ENCODE assay signal across 9 cellular contexts in genomic region chr6:28250747-28251146, GRCh38. TPM values are rescaled to one million over a fixed set of nuclear protein-coding genes. Genes with fewer than 3 reads are reported as not detected.
DNase-seq lines count a peak whose midpoint lies in the region; ATAC-seq, FAIRE-seq and TF ChIP-seq lines count a peak whose summit lies in the region.
"Had no signal": no experiment of that assay in that cellular context is flagged by ENCODE, and none has a peak within 500 bp of the region (broad histone marks: within the 10 kb centered on the region; RNA-seq: fewer than 3 reads in every experiment).

No MANE protein-coding gene starts in this region.

- TF ChIP-seq POLR2A in sigmoid colon (IDR thresholded peaks at IDR 0.05) = no peak

- no peak for TF ChIP-seq EP300 in sigmoid colon (IDR thresholded peaks at IDR 0.05)

- H3K9me3 Mint-ChIP-seq in stimulated activated naive CD8-positive, alpha-beta T cell treated with anti-CD3 and anti-CD28 coated beads, Interleukin-15, Interleukin-2, amounts not matched to agents 100 ng/mL and 50 ng/mL, for 24 hours = no peaks in the 10 kb centered on the region
- no peaks in the 10 kb centered on the region for H3K9me3 Mint-ChIP-seq in astrocyte (ENCODE audit: unreplicated experiment)

- 81% methylated on average over 2 of the region's 2 CpGs for WGBS in mesenchymal stem cell
- WGBS in sigmoid colon, 2 donors = 74% methylated on average over 2 of the region's 2 CpGs

- TF ChIP-seq CTCF in astrocyte (IDR thresholded peaks at IDR 0.05; ENCODE audit: insufficient read depth, low read depth, low read length) = no peak
- TF ChIP-seq CTCF in sigmoid colon (IDR thresholded peaks at IDR 0.05) = no peak

- H2BK12ac ChIP-seq in mesenchymal stem cell (ENCODE audit: low read length in 2 of 2) = no peak overlapping the region

- no peak for DNase-seq in stimulated activated naive CD8-positive, alpha-beta T cell treated with anti-CD3 and anti-CD28 coated beads, Interleukin-15, Interleukin-2, amounts not matched to agents 100 U/mL and 50 U/mL, for 24 hours
- DNase-seq in astrocyte (ENCODE audit: low read depth) (no peak), mesenchymal stem cell (no peak), amniotic stem cell (lab: John Stamatoyannopoulos, UW) (no peak), iPS-NIHi11 (ENCODE audit: low spot score) (no peak), islet precursor cell (no peak), sigmoid colon (no peak)

- H3K4me3 ChIP-seq in astrocyte (ENCODE audit: insufficient read depth, low read depth, low read length) (peak overlapping the region; percentile 81), mesenchymal stem cell (ENCODE audit: insufficient read depth in 1 of 2, low read depth in 1 of 2, low read length in 2 of 2) (peak overlapping the region in 1 of 2 experiments; percentile 93), sigmoid colon (peak overlapping the region in 2 of 4 donors; percentile 76 to 85)

- H3K79me2 ChIP-seq in astrocyte (ENCODE audit: insufficient read depth, low read length) = peaks cover 15% of the 10 kb centered on the region

- peak overlapping the region; percentile 98 for H3K4me3 Mint-ChIP-seq in stimulated activated naive CD8-positive, alpha-beta T cell treated with anti-CD3 and anti-CD28 coated beads, Interleukin-15, Interleukin-2, amounts not matched to agents 100 ng/mL and 50 ng/mL, for 24 hours
- H3K4me3 Mint-ChIP-seq in astrocyte (ENCODE audit: unreplicated experiment) = peak overlapping the region; percentile 80

- no peak overlapping the region for H2BK5ac ChIP-seq in mesenchymal stem cell (ENCODE audit: low read depth, low read length, poor library complexity, severe bottlenecking)

- no peak overlapping the region for H2BK120ac ChIP-seq in mesenchymal stem cell (ENCODE audit: low read depth, low read length)

- no peaks in the 10 kb centered on the region for H4K20me1 ChIP-seq in astrocyte (ENCODE audit: insufficient read depth, low read length)

- no peak overlapping the region for H3K27ac Mint-ChIP-seq in stimulated activated naive CD8-positive, alpha-beta T cell treated with anti-CD3 and anti-CD28 coated beads, Interleukin-15, Interleukin-2, amounts not matched to agents 100 ng/mL and 50 ng/mL, for 24 hours
- no peak overlapping the region for H3K27ac Mint-ChIP-seq in astrocyte (ENCODE audit: unreplicated experiment)

- H3K27me3 ChIP-seq in astrocyte (ENCODE audit: insufficient read depth, low read length) (no peaks in the 10 kb centered on the region), mesenchymal stem cell (ENCODE audit: control insufficient read depth in 1 of 2, insufficient read depth in 1 of 2, low read length in 2 of 2) (no peaks in the 10 kb centered on the region), sigmoid colon (no peaks in the 10 kb centered on the region)

- H3K9me3 ChIP-seq in astrocyte (ENCODE audit: insufficient read depth, low read depth, low read length) (no peaks in the 10 kb centered on the region), mesenchymal stem cell (ENCODE audit: control insufficient read depth, low read length) (no peaks in the 10 kb centered on the region), sigmoid colon (no peaks in the 10 kb centered on the region)

- H3K4me1 ChIP-seq in astrocyte (ENCODE audit: insufficient read depth, low read length) (peaks cover 11% of the 10 kb centered on the region), mesenchymal stem cell (ENCODE audit: control insufficient read depth, insufficient read depth, low read depth, low read length) (peaks cover 5% of the 10 kb centered on the region), sigmoid colon (peaks cover 0 to 19% (median 18%) of the 10 kb centered on the region in 4 donors)

- H3K36me3 ChIP-seq in astrocyte (ENCODE audit: insufficient read depth, low read length) (peaks cover 4% of the 10 kb centered on the region), mesenchymal stem cell (ENCODE audit: control insufficient read depth in 1 of 2, insufficient read depth in 2 of 2, low read depth in 1 of 2, low read length in 2 of 2) (peaks cover 16 to 37% of the 10 kb centered on the region in 2 experiments), sigmoid colon (peaks cover 0 to 34% (median 10%) of the 10 kb centered on the region in 4 donors)

- H3K18ac ChIP-seq in mesenchymal stem cell (ENCODE audit: low read depth in 1 of 2, low read length in 2 of 2) = no peak overlapping the region

- no peak overlapping the region for H2BK15ac ChIP-seq in mesenchymal stem cell (ENCODE audit: low read depth, poor library complexity, severe bottlenecking)

- H3K27me3 Mint-ChIP-seq in stimulated activated naive CD8-positive, alpha-beta T cell treated with anti-CD3 and anti-CD28 coated beads, Interleukin-15, Interleukin-2, amounts not matched to agents 100 ng/mL and 50 ng/mL, for 24 hours = no peaks in the 10 kb centered on the region
- H3K27me3 Mint-ChIP-seq in astrocyte (ENCODE audit: low read depth, unreplicated experiment) = no peaks in the 10 kb centered on the region

- peaks cover 24% of the 10 kb centered on the region for H3K36me3 Mint-ChIP-seq in stimulated activated naive CD8-positive, alpha-beta T cell treated with anti-CD3 and anti-CD28 coated beads, Interleukin-15, Interleukin-2, amounts not matched to agents 100 ng/mL and 50 ng/mL, for 24 hours (ENCODE audit: low read depth)
- peaks cover 6% of the 10 kb centered on the region for H3K36me3 Mint-ChIP-seq in astrocyte (ENCODE audit: low read depth, unreplicated experiment)

- H3K4me2 ChIP-seq in astrocyte (ENCODE audit: low read length) (peak overlapping the region; percentile 93), mesenchymal stem cell (ENCODE audit: low read length, poor library complexity, severe bottlenecking) (peak overlapping the region; percentile 69)

- H2AK5ac ChIP-seq in mesenchymal stem cell (ENCODE audit: low read length, severe bottlenecking) = no peak overlapping the region

- H3K23ac ChIP-seq in mesenchymal stem cell (ENCODE audit: low read length in 2 of 2) = no peak overlapping the region

- H3K79me1 ChIP-seq in mesenchymal stem cell (replicated peaks; ENCODE audit: low read length, poor library complexity, severe bottlenecking) = peaks cover 22% of the 10 kb centered on the region

- ATAC-seq in stimulated activated naive CD8-positive, alpha-beta T cell treated with anti-CD3 and anti-CD28 coated beads, Interleukin-15, Interleukin-2, amounts not matched to agents 100 U/mL and 50 U/mL, for 24 hours = no peak

- peaks cover 36% of the 10 kb centered on the region for H3K4me1 Mint-ChIP-seq in stimulated activated naive CD8-positive, alpha-beta T cell treated with anti-CD3 and anti-CD28 coated beads, Interleukin-15, Interleukin-2, amounts not matched to agents 100 ng/mL and 50 ng/mL, for 24 hours (ENCODE audit: low read depth)
- H3K4me1 Mint-ChIP-seq in astrocyte (ENCODE audit: low read depth, unreplicated experiment) = peaks cover 9% of the 10 kb centered on the region

- H3K14ac ChIP-seq in mesenchymal stem cell (ENCODE audit: low read length in 2 of 2) = no peak overlapping the region

- no peak for FAIRE-seq in astrocyte (lab: Jason Lieb, UNC)
- FAIRE-seq: colon had no signal

- no peak overlapping the region for H4K91ac ChIP-seq in mesenchymal stem cell (ENCODE audit: low read length)

- H2AFZ ChIP-seq in astrocyte (ENCODE audit: low read depth, low read length) (no peak overlapping the region), mesenchymal stem cell (ENCODE audit: low read depth, low read length) (no peak overlapping the region)

- no peak overlapping the region for H3K4ac ChIP-seq in mesenchymal stem cell (ENCODE audit: low read depth in 1 of 2, low read length in 2 of 2)

- intact Hi-C loops in sigmoid colon (cut with DNase I) = no loop called here

- no peak overlapping the region for H3K27ac ChIP-seq in astrocyte (ENCODE audit: low read depth, low read length)
- H3K27ac ChIP-seq in mesenchymal stem cell (ENCODE audit: low read length, poor library complexity, severe bottlenecking) = no peak overlapping the region
- no peak overlapping the region for H3K27ac ChIP-seq in sigmoid colon

- H3K9ac ChIP-seq in astrocyte (ENCODE audit: low read length) (no peak overlapping the region), mesenchymal stem cell (ENCODE audit: low read length) (peak overlapping the region; percentile 93)

- H4K8ac ChIP-seq in mesenchymal stem cell (ENCODE audit: low read length) = no peak overlapping the region

RNA-seq across cellular contexts. Expression of gene ZKSCAN4, which starts 1.3 kb away (rescaled TPM):
- total RNA-seq in astrocyte (3.9 TPM in 2 replicates), sigmoid colon (1 to 10 TPM; 1.5 to 6.1 (median 4.7) TPM)
- 3.2 TPM for polyA plus RNA-seq in mesenchymal stem cell (2013, experiment 1 of 2)
- 3.0 TPM for polyA plus RNA-seq in mesenchymal stem cell (2013, experiment 2 of 2)
- 1 to 10 TPM; 1.8 to 3.1 (median 2.3) TPM for polyA plus RNA-seq in sigmoid colon

RNA-seq across cellular contexts. Expression of gene NKAPL, which starts 8.3 kb away (rescaled TPM):
- total RNA-seq in astrocyte = not detected in 2 replicates
- not detected for polyA plus RNA-seq in mesenchymal stem cell (2013, experiment 1 of 2)
- polyA plus RNA-seq in mesenchymal stem cell (2013, experiment 2 of 2) = not detected
- total RNA-seq in sigmoid colon = 1 to 10 TPM; 2.6 to 7.5 (median 3.8) TPM
- under 1 TPM in 2 of 3 donors, not detected in 1; 0.55 to 0.60 TPM for polyA plus RNA-seq in sigmoid colon

RNA-seq across cellular contexts. Expression of gene ZSCAN26, which starts 16.2 kb away (rescaled TPM):
- 12.0 and 15.9 TPM in 2 replicates for total RNA-seq in astrocyte
- polyA plus RNA-seq in mesenchymal stem cell (2013, experiment 1 of 2) = 6.9 TPM
- 6.6 TPM for polyA plus RNA-seq in mesenchymal stem cell (2013, experiment 2 of 2)
- total RNA-seq in sigmoid colon = 10 to 100 TPM; 25.5 to 29.4 (median 27.6) TPM
- polyA plus RNA-seq in sigmoid colon = 1 to 10 TPM; 2.8 to 6.3 (median 6.0) TPM

RNA-seq across cellular contexts. Expression of gene ZSCAN9, which starts 25.7 kb away (rescaled TPM):
- 14.7 and 16.9 TPM in 2 replicates for total RNA-seq in astrocyte
- polyA plus RNA-seq in mesenchymal stem cell (2013, experiment 1 of 2) = 6.4 TPM
- polyA plus RNA-seq in mesenchymal stem cell (2013, experiment 2 of 2) = 6.5 TPM
- 10 to 100 TPM; 14.0 to 15.1 (median 14.8) TPM for total RNA-seq in sigmoid colon
- 1 to 10 TPM; 1.8 to 6.2 (median 3.6) TPM for polyA plus RNA-seq in sigmoid colon

RNA-seq across cellular contexts. Expression of gene PGBD1, which starts 30.6 kb away (rescaled TPM):
- total RNA-seq in astrocyte (7.9 and 8.1 TPM in 2 replicates), sigmoid colon (10 to 100 TPM in 2 of 4 donors, 1 to 10 TPM in 2; 5.4 to 11.4 (median 9.2) TPM)
- 3.7 TPM for polyA plus RNA-seq in mesenchymal stem cell (2013, experiment 1 of 2)
- polyA plus RNA-seq in mesenchymal stem cell (2013, experiment 2 of 2) = 3.8 TPM
- 1 to 10 TPM in 2 of 3 donors, under 1 TPM in 1; 0.92 to 1.3 (median 1.2) TPM for polyA plus RNA-seq in sigmoid colon
